In genomic region chr4:62835579-62835978, GRCh38 we compare ENCODE assay signal across 1 cellular context.
TF ChIP-seq lines count a peak whose summit lies in the region.

No MANE protein-coding gene starts in this region.

TF ChIP-seq in GM23338, 12 proteins besides CTCF, POLR2A, EP300 and RAD21 (continued from another document):
- no peak for TF ChIP-seq ETS1 (IDR thresholded peaks at IDR 0.05)
